1 cellular context compared by ENCODE assay signal in the genomic region with DNA sequence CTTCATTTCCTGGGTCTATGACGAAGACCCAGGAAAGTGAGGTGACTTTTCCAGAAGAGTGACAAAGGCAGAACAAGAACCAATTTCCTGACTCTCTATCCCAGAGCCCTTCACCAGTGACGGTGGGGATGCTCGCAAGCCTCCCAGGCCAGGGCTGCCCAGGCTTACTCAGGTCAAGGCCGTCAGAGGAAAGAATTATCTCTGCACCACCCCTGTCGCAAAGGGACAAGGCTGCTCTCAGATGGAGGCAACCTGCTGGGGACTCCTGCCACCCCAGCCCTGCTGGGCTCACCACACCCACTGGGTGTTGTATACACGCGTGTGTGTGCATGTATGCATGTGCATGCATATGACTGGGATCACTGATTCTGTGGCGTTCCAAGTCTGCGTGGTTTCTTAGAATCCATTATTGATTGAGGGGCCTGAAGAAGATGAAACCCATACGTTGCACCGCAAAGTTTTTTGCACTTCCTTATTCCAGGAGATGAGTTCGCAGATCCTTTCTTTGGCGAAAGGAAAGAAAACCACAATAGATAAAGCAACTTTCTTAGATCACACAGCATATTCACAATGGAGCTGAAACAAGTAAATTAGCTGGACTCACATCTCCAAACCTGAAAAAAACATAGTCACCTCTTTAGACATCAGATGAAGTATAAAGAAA.
TF ChIP-seq lines count a peak whose summit lies in the region.

No MANE protein-coding gene starts in this region.

TF ChIP-seq in K562, 482 proteins besides CTCF, POLR2A, EP300 and RAD21 (continued from another document):
- TF ChIP-seq HMGXB4 (CRISPR knock-in tag; IDR thresholded peaks at IDR 0.05) = no peak
- TF ChIP-seq HSF4 (CRISPR knock-in tag; IDR thresholded peaks at IDR 0.05; ENCODE audit: borderline replicate concordance) = no peak
- no peak for TF ChIP-seq SAFB2 (IDR thresholded peaks at IDR 0.05; ENCODE audit: borderline replicate concordance, low read depth, low read length, severe bottlenecking)
- TF ChIP-seq RNF2 (IDR thresholded peaks at IDR 0.05) = no peak
- no peak for TF ChIP-seq HNRNPUL1 (IDR thresholded peaks at IDR 0.05; ENCODE audit: low read length)
- TF ChIP-seq NFE2 (IDR thresholded peaks at IDR 0.05; ENCODE audit: low read depth) = peak; percentile 52
- TF ChIP-seq ZZZ3 (IDR thresholded peaks at IDR 0.05) = no peak
- peak; percentile 47; the same call in 1 of the 2 replicates for TF ChIP-seq ZBTB17 (CRISPR knock-in tag; IDR thresholded peaks at IDR 0.05)
- no peak for TF ChIP-seq ASH1L (IDR thresholded peaks at IDR 0.05; ENCODE audit: borderline replicate concordance, low read depth, partially characterized antibody)
- no peak for TF ChIP-seq ZSCAN29 (IDR thresholded peaks at IDR 0.05)
- no peak for TF ChIP-seq ARNT (IDR thresholded peaks at IDR 0.05)
- TF ChIP-seq, protein P1, sequence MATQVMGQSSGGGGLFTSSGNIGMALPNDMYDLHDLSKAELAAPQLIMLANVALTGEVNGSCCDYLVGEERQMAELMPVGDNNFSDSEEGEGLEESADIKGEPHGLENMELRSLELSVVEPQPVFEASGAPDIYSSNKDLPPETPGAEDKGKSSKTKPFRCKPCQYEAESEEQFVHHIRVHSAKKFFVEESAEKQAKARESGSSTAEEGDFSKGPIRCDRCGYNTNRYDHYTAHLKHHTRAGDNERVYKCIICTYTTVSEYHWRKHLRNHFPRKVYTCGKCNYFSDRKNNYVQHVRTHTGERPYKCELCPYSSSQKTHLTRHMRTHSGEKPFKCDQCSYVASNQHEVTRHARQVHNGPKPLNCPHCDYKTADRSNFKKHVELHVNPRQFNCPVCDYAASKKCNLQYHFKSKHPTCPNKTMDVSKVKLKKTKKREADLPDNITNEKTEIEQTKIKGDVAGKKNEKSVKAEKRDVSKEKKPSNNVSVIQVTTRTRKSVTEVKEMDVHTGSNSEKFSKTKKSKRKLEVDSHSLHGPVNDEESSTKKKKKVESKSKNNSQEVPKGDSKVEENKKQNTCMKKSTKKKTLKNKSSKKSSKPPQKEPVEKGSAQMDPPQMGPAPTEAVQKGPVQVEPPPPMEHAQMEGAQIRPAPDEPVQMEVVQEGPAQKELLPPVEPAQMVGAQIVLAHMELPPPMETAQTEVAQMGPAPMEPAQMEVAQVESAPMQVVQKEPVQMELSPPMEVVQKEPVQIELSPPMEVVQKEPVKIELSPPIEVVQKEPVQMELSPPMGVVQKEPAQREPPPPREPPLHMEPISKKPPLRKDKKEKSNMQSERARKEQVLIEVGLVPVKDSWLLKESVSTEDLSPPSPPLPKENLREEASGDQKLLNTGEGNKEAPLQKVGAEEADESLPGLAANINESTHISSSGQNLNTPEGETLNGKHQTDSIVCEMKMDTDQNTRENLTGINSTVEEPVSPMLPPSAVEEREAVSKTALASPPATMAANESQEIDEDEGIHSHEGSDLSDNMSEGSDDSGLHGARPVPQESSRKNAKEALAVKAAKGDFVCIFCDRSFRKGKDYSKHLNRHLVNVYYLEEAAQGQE (CRISPR knock-in tag; IDR thresholded peaks at IDR 0.05; ENCODE audit: low read depth) = no peak
- TF ChIP-seq ADNP (tag; IDR thresholded peaks at IDR 0.05) = no peak
- TF ChIP-seq, protein P2, sequence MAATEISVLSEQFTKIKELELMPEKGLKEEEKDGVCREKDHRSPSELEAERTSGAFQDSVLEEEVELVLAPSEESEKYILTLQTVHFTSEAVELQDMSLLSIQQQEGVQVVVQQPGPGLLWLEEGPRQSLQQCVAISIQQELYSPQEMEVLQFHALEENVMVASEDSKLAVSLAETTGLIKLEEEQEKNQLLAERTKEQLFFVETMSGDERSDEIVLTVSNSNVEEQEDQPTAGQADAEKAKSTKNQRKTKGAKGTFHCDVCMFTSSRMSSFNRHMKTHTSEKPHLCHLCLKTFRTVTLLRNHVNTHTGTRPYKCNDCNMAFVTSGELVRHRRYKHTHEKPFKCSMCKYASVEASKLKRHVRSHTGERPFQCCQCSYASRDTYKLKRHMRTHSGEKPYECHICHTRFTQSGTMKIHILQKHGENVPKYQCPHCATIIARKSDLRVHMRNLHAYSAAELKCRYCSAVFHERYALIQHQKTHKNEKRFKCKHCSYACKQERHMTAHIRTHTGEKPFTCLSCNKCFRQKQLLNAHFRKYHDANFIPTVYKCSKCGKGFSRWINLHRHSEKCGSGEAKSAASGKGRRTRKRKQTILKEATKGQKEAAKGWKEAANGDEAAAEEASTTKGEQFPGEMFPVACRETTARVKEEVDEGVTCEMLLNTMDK (IDR thresholded peaks at IDR 0.05; ENCODE audit: borderline replicate concordance, insufficient read depth, low read depth, low read length, poor library complexity, severe bottlenecking) = no peak
